9 cellular contexts compared by ENCODE assay signal in genomic region chr15:89243046-89243690, GRCh38. TPM values are rescaled to one million over a fixed set of nuclear protein-coding genes. Genes with fewer than 3 reads are reported as not detected.
DNase-seq lines count a peak whose midpoint lies in the region; ATAC-seq, FAIRE-seq and TF ChIP-seq lines count a peak whose summit lies in the region.
"Had no signal": no experiment of that assay in that cellular context is flagged by ENCODE, and none has a peak within 500 bp of the region (broad histone marks: within the 10 kb centered on the region; RNA-seq: fewer than 3 reads in every experiment).

No MANE protein-coding gene starts in this region.

- peaks cover 1% of the 10 kb centered on the region for H3K36me3 Mint-ChIP-seq in IgD-negative memory B cell

- 61% methylated on average over 20 of the region's 20 CpGs for WGBS in A549 (ENCODE audit: missing lambda C conversion rate)
- 84 to 87% methylated on average over 16 of the region's 20 CpGs for WGBS in mesodermal cell (ENCODE audit: insufficient coverage in 2 of 2), 2 experiments

- no peak for DNase-seq in A549 (ENCODE audit: low read depth in 1 of 2, low spot score in 1 of 2)
- DNase-seq in NCI-H128 (lab: John Stamatoyannopoulos, UW; ENCODE audit: unreplicated experiment) = no peak
- no peak for DNase-seq in Kasumi-1 (lab: John Stamatoyannopoulos, UW)

- H3K9me3 Mint-ChIP-seq in IgD-negative memory B cell = no peaks in the 10 kb centered on the region

- POLR2A ChIA-PET in A549 (lab: Yijun Ruan, JAX) = interaction anchor here (1.1 kb wide), 1 partner anchor 92 kb away, joined by 5 read pairs; the partner anchor contains the start of gene POLG

- peak overlapping the region in 2 of 3 donors; percentile 66 to 98 for H3K27ac Mint-ChIP-seq in IgD-negative memory B cell

- CTCF ChIA-PET in A549 (lab: Yijun Ruan, JAX) = interaction anchor here (0.7 to 7.9 kb wide), 26 partner anchors 7 to 364 kb away, joined by 3 to 79 read pairs (median 4); no protein-coding TSS in a partner anchor

- TF ChIP-seq RAD21 in A549 (conservative IDR thresholded peaks at IDR 0.05 in 1 of 2, IDR thresholded peaks at IDR 0.05 in 1 of 2) = no peak

- H3K4me1 ChIP-seq in A549 = peaks cover 32% of the 10 kb centered on the region; the same call in 2 of the 3 replicates
- H3K4me1 ChIP-seq in mesodermal cell (ENCODE audit: control insufficient read depth, insufficient read depth, low read length, poor library complexity, severe bottlenecking) = peaks cover 7% of the 10 kb centered on the region

- TF ChIP-seq EP300 in A549 (IDR thresholded peaks at IDR 0.05) = no peak

- H3K4me2 ChIP-seq in A549 = peak overlapping the region; percentile 91

- no peak for TF ChIP-seq POLR2A in A549 (IDR thresholded peaks at IDR 0.05; ENCODE audit: low read length)

- ATAC-seq in A549 (no peak; a peak in 1 of 6 replicates), GM21367 (IDR thresholded peaks at IDR 0.05; ENCODE audit: unreplicated experiment) (no peak), HG03135 (IDR thresholded peaks at IDR 0.05; ENCODE audit: unreplicated experiment) (no peak)

- peaks cover 10 to 20% (median 15%) of the 10 kb centered on the region in 3 donors for H3K4me1 Mint-ChIP-seq in IgD-negative memory B cell

- no peak for TF ChIP-seq CTCF in A549 (IDR thresholded peaks at IDR 0.05)

- H3K27me3 Mint-ChIP-seq in IgD-negative memory B cell = no peaks in the 10 kb centered on the region

- FAIRE-seq in A549 (lab: Jason Lieb, UNC) = no peak
- FAIRE-seq: endometrium had no signal

- peaks cover 24% of the 10 kb centered on the region for H3K36me3 ChIP-seq in mesodermal cell (ENCODE audit: control insufficient read depth, insufficient read depth, low read length)

- H3K4me3 ChIP-seq in A549 = peak overlapping the region; percentile 82
- peak overlapping the region; percentile 83 for H3K4me3 ChIP-seq in mesodermal cell (ENCODE audit: extremely low read depth, insufficient read depth, low read length, poor library complexity, severe bottlenecking)

- H3K9me3 ChIP-seq in A549 (no peaks in the 10 kb centered on the region; the same call in 2 of the 3 replicates), mesodermal cell (ENCODE audit: control insufficient read depth, low read length) (peaks cover under 1% of the 10 kb centered on the region)

- H3K27ac ChIP-seq in A549 (peak overlapping the region; percentile 79 to 88), cingulate gyrus (ENCODE audit: low read depth, low read length) (peak overlapping the region; percentile 41), mesodermal cell (ENCODE audit: low read depth, low read length, severe bottlenecking) (no peak overlapping the region)

- peak overlapping the region; percentile 92 to 99 (median 96) for H3K4me3 Mint-ChIP-seq in IgD-negative memory B cell

TF ChIP-seq in A549, 52 proteins besides CTCF, POLR2A, EP300 and RAD21:
- TF ChIP-seq CEBPB (IDR thresholded peaks at IDR 0.05) (peak; percentile 51 to 84; a peak in 3 of 4 replicates), TP53 (CRISPR knock-in tag; IDR thresholded peaks at IDR 0.05) (0 out of 2 replicates have a peak, but pooled peaks have one; percentile 76), HDAC2 (IDR thresholded peaks at IDR 0.05) (no peak), TFCP2L1 (CRISPR knock-in tag; IDR thresholded peaks at IDR 0.05) (no peak)

RNA-seq across cellular contexts. Expression of gene FANCI, which starts 0.6 kb away (rescaled TPM):
- polyA plus RNA-seq in A549 (2011; rRNA removed) (97.3 and 123 TPM in 2 replicates), A549 (2017; fragmentation: RNase III; extraction: RNeasy Plus Mini Kit Qiagen cat#74134 plus additional on column Dnase treatment) (96.1 to 101 TPM (median 96.6 TPM) in 3 replicates), IgD-negative memory B cell (3.4 TPM)
- 29.5 and 32.1 TPM in 2 replicates for polyA plus RNA-seq in A549 (2012; cell fraction: cytosol; rRNA removed)
- 33.1 and 46.9 TPM in 2 replicates for polyA plus RNA-seq in A549 (2012; cell fraction: nucleus; rRNA removed)
- polyA minus RNA-seq in A549 (2011; rRNA and poly(A)+ RNA removed) = 50.8 and 56.7 TPM in 2 replicates
- polyA plus RNA-seq in mesodermal cell (2013, experiment 1 of 2) = 52.9 TPM
- polyA plus RNA-seq in mesodermal cell (2013, experiment 2 of 2) = 60.1 TPM

RNA-seq across cellular contexts. Expression of gene RLBP1, which starts 21.8 kb away (rescaled TPM):
- polyA plus RNA-seq in A549 (2011; rRNA removed) (not detected in 2 replicates), A549 (2017; fragmentation: RNase III; extraction: RNeasy Plus Mini Kit Qiagen cat#74134 plus additional on column Dnase treatment) (not detected in 3 replicates), IgD-negative memory B cell (not detected)
- polyA plus RNA-seq in A549 (2012; cell fraction: cytosol; rRNA removed) = not detected in 2 replicates
- polyA plus RNA-seq in A549 (2012; cell fraction: nucleus; rRNA removed) = not detected in 2 replicates
- not detected in 2 replicates for polyA minus RNA-seq in A549 (2011; rRNA and poly(A)+ RNA removed)
- polyA plus RNA-seq in mesodermal cell (2013, experiment 1 of 2) = not detected
- polyA plus RNA-seq in mesodermal cell (2013, experiment 2 of 2) = not detected
